Comparison of ENCODE assay signal across 8 cellular contexts in genomic region chr20:31605031-31605901, GRCh38. TPM values are rescaled to one million over a fixed set of nuclear protein-coding genes. Genes with fewer than 3 reads are reported as not detected.
DNase-seq lines count a peak whose midpoint lies in the region; ATAC-seq and TF ChIP-seq lines count a peak whose summit lies in the region.

Gene ID1, plus strand, starts transcription at chr20:31605289. Its CDS starts 99 bp downstream, at chr20:31605388.

- peak; percentile 98 for TF ChIP-seq POLR2A in erythroblast (IDR thresholded peaks at IDR 0.05; ENCODE audit: low read length)

- in situ Hi-C loops in Panc1 (cut with HindIII; ENCODE audit: low pct_unique_long_range_greater_than_20kb, low sequenced_read_pairs): no loop called here

- peak within 1 kb of the TSS; percentile 83 for H3K9ac ChIP-seq in mucosa of stomach (ENCODE audit: low read length)

- H3K4me3 ChIP-seq in Panc1 (ENCODE audit: low read depth in 2 of 2, low read length in 2 of 2): peak within 1 kb of the TSS; percentile 73 to 88
- H3K4me3 ChIP-seq in mucosa of stomach (ENCODE audit: low read length): peak within 1 kb of the TSS; percentile 91

- peak; percentile 90 for ATAC-seq in GM21825 (IDR thresholded peaks at IDR 0.05; ENCODE audit: unreplicated experiment)
- peak; percentile 67 for ATAC-seq in Panc1

- DNase-seq in DMS53 treated with DMSO at 0.1 percent for 48 hours (lab: John Stamatoyannopoulos, UW; ENCODE audit: unreplicated experiment): peak; percentile 93
- peak; percentile 95 for DNase-seq in Panc1 (ENCODE audit: low read depth, low spot score)
- DNase-seq in activated T-cell treated with anti-CD3 and anti-CD28 coated beads, Interleukin-2, amount 50 U/mL, for 48 hours: peak; percentile 93
- peak; percentile 94 to 96 for DNase-seq in erythroblast (lab: John Stamatoyannopoulos, UW)
- DNase-seq in stimulated activated CD8-positive, alpha-beta memory T cell treated with anti-CD3 and anti-CD28 coated beads, Interleukin-4, amount 100 ng/mL, for 4 hours (ENCODE audit: low read depth in 2 of 2, low spot score in 1 of 2): peak; percentile 73 to 82

- no peaks in the 10 kb centered on the region for H3K27me3 ChIP-seq in Panc1 (ENCODE audit: control insufficient read depth, insufficient read depth, low read length)
- peaks cover 4% of the 10 kb centered on the region for H3K27me3 ChIP-seq in mucosa of stomach (ENCODE audit: control insufficient read depth, insufficient read depth, low read length)

- H3K27ac ChIP-seq in KOPT-K1 (ENCODE audit: low read depth, low read length, poor library complexity, severe bottlenecking): peak within 1 kb of the TSS; percentile 5
- H3K27ac ChIP-seq in Panc1 (ENCODE audit: low read length): peak within 1 kb of the TSS; percentile 100

- TSS peak; percentile 100 for BruUV-seq in Panc1 (replicated peaks; lab: Mats Ljungman, UMichigan)

- POLR2A ChIA-PET in Panc1 (lab: Charles Lee): interaction anchor here (0.5 to 3.8 kb wide), 15 partner anchors 10 to 487 kb away, joined by 3 to 76 read pairs (median 12); partner anchors contain the start of gene BCL2L1

- no peaks in the 10 kb centered on the region for H3K9me3 ChIP-seq in KOPT-K1 (ENCODE audit: insufficient read depth, low read length, poor library complexity, severe bottlenecking)
- H3K9me3 ChIP-seq in Panc1 (ENCODE audit: control insufficient read depth, insufficient read depth, low read depth, low read length): no peaks in the 10 kb centered on the region
- H3K9me3 ChIP-seq in mucosa of stomach (ENCODE audit: control insufficient read depth, low read length): no peaks in the 10 kb centered on the region

- H3K36me3 ChIP-seq in KOPT-K1 (ENCODE audit: insufficient read depth, low read length) (no peaks in the 10 kb centered on the region), Panc1 (ENCODE audit: control insufficient read depth, insufficient read depth, low read length) (peaks cover 8% of the 10 kb centered on the region), mucosa of stomach (ENCODE audit: control insufficient read depth, insufficient read depth, low read length) (peaks cover 14% of the 10 kb centered on the region)

- CTCF ChIA-PET in Panc1 (lab: Charles Lee): interaction anchor here (0.6 to 3.3 kb wide), 11 partner anchors 7 to 143 kb away, joined by 3 to 21 read pairs (median 5); no protein-coding TSS in a partner anchor

- H3K4me1 ChIP-seq in Panc1 (ENCODE audit: control insufficient read depth, insufficient read depth, low read length) (peaks cover 58% of the 10 kb centered on the region), mucosa of stomach (ENCODE audit: control insufficient read depth, insufficient read depth, low read length) (peaks cover 55% of the 10 kb centered on the region)

- intact Hi-C loops in Panc1 (cut with micrococcal nuclease; ENCODE audit: unreplicated experiment): no loop called here

- no peak for TF ChIP-seq CTCF in Panc1 (IDR thresholded peaks at IDR 0.05)

RNA-seq across cellular contexts. Expression of gene ID1, which starts in this region (rescaled TPM):
- 152 TPM for total RNA-seq in Panc1 (2021; ENCODE audit: unreplicated experiment)
- 185 TPM for polyA plus RNA-seq in Panc1 (2012; ENCODE audit: insufficient read length)

Comparison
In these comparisons a context has a peak if more than half of its experiments do, and no peak if none do; other contexts are left out.
1. Peak in every context shown above with its lines: DNase-seq, ATAC-seq, H3K4me3 ChIP-seq and H3K27ac ChIP-seq.